ENCODE assay signal across 23 cellular contexts in genomic region chr5:69308046-69308553, GRCh38. TPM values are rescaled to one million over a fixed set of nuclear protein-coding genes. Genes with fewer than 3 reads are reported as not detected.
DNase-seq lines count a peak whose midpoint lies in the region; ATAC-seq and TF ChIP-seq lines count a peak whose summit lies in the region.
"Had no signal": no experiment of that assay in that cellular context is flagged by ENCODE, and none has a peak within 500 bp of the region (broad histone marks: within the 10 kb centered on the region; RNA-seq: fewer than 3 reads in every experiment).

No MANE protein-coding gene starts in this region.

- no peak for TF ChIP-seq CTCF in neutrophil (IDR thresholded peaks at IDR 0.05)

- H3K36me3 ChIP-seq in neutrophil, result peaks cover 70% of the 10 kb centered on the region

- H3K4me3 ChIP-seq in neutrophil (ENCODE audit: low read depth in 1 of 2, low read length in 1 of 2), result no peak overlapping the region
- H3K4me3 ChIP-seq: BLaER1, MG63, PC-9 had no signal

- H3K9me3 ChIP-seq in neutrophil, result no peaks in the 10 kb centered on the region
- H3K9me3 ChIP-seq: MG63 had no signal

- H3K36me3 Mint-ChIP-seq in activated T-cell treated with anti-CD3 and anti-CD28 coated beads, Interleukin-2, amount 50 U/mL, for 72 hours (ENCODE audit: insufficient read depth in 2 of 2), result peaks cover 16 to 41% of the 10 kb centered on the region in 2 donors
- H3K36me3 Mint-ChIP-seq in activated T-helper 17 cell treated with anti-CD3 and anti-CD28 coated beads, Interleukin-2, amount 50 U/mL, for 72 hours (ENCODE audit: low read depth), result peaks cover 64% of the 10 kb centered on the region

- peaks cover 5 to 6% of the 10 kb centered on the region in 2 donors for H3K9me3 Mint-ChIP-seq in activated T-cell treated with anti-CD3 and anti-CD28 coated beads, Interleukin-2, amount 50 U/mL, for 72 hours
- H3K9me3 Mint-ChIP-seq in activated T-helper 17 cell treated with anti-CD3 and anti-CD28 coated beads, Interleukin-2, amount 50 U/mL, for 72 hours, result no peaks in the 10 kb centered on the region

- H3K4me1 Mint-ChIP-seq in activated T-cell treated with anti-CD3 and anti-CD28 coated beads, Interleukin-2, amount 50 U/mL, for 72 hours (ENCODE audit: low read depth), result peaks cover 13% of the 10 kb centered on the region
- H3K4me1 Mint-ChIP-seq in activated T-helper 17 cell treated with anti-CD3 and anti-CD28 coated beads, Interleukin-2, amount 50 U/mL, for 72 hours, result no peaks in the 10 kb centered on the region

- peak overlapping the region; percentile 99 for H3K27ac ChIP-seq in neutrophil
- H3K27ac ChIP-seq: BLaER1, PC-9 had no signal

- peak; percentile 36 to 72 for ATAC-seq in activated T-cell treated with anti-CD3 and anti-CD28 coated beads, Interleukin-2, amount 50 U/mL, for 72 hours (replicated peaks in 1 of 2)
- ATAC-seq in activated T-helper 17 cell treated with anti-CD3 and anti-CD28 coated beads, Interleukin-2, amount 50 U/mL, for 72 hours (replicated peaks), result peak; percentile 50
- no peak for ATAC-seq in HG02840 (IDR thresholded peaks at IDR 0.05; ENCODE audit: low FRiP score, unreplicated experiment)
- ATAC-seq: HCT116, Right ventricle myocardium inferior had no signal

- no peaks in the 10 kb centered on the region for H3K27me3 ChIP-seq in neutrophil
- H3K27me3 ChIP-seq: BLaER1, MG63 had no signal

- DNase-seq in activated CD4-positive, alpha-beta T cell treated with anti-CD3 and anti-CD28 coated beads for 48 hours, result peak; percentile 10
- no peak for DNase-seq in activated CD4-positive, alpha-beta T cell treated with anti-CD3 and anti-CD28 coated beads for 1 hour
- DNase-seq in activated T-cell treated with anti-CD3 and anti-CD28 coated beads, Interleukin-2, amount 50 U/mL, for 72 hours, result peak; percentile 4 to 21
- DNase-seq in activated T-cell treated with anti-CD3 and anti-CD28 coated beads, Interleukin-2, amount 50 U/mL, for 48 hours, result no peak
- DNase-seq in NCI-H748 (lab: John Stamatoyannopoulos, UW; ENCODE audit: unreplicated experiment), result no peak
- DNase-seq: CD4-positive, CD25-positive, alpha-beta regulatory T cell; COR-L47; DMS53; IMR-90; KG1; MG63; NCI-H1105 treated with DMSO at 0.1 percent for 48 hours; NCI-H2029; NCI-H446; NCI-H526; PC-9 had no signal

- H3K4me3 Mint-ChIP-seq in activated T-cell treated with anti-CD3 and anti-CD28 coated beads, Interleukin-2, amount 50 U/mL, for 72 hours, result peak overlapping the region in 1 of 2 donors; percentile 56
- no peak overlapping the region for H3K4me3 Mint-ChIP-seq in activated T-helper 17 cell treated with anti-CD3 and anti-CD28 coated beads, Interleukin-2, amount 50 U/mL, for 72 hours
- H3K4me3 Mint-ChIP-seq: CD4-positive, CD25-positive, alpha-beta regulatory T cell had no signal

- no peaks in the 10 kb centered on the region for H3K27me3 Mint-ChIP-seq in activated T-cell treated with anti-CD3 and anti-CD28 coated beads, Interleukin-2, amount 50 U/mL, for 72 hours (ENCODE audit: low read depth)
- H3K27me3 Mint-ChIP-seq in activated T-helper 17 cell treated with anti-CD3 and anti-CD28 coated beads, Interleukin-2, amount 50 U/mL, for 72 hours, result no peaks in the 10 kb centered on the region
- H3K27me3 Mint-ChIP-seq: CD4-positive, CD25-positive, alpha-beta regulatory T cell had no signal

- H3K4me1 ChIP-seq in neutrophil (ENCODE audit: control insufficient read depth in 1 of 2, insufficient read depth in 1 of 2, low read depth in 1 of 2, low read length in 1 of 2), result peaks cover 23 to 27% of the 10 kb centered on the region in 2 experiments
- H3K4me1 ChIP-seq: BLaER1 had no signal

- peak overlapping the region; percentile 62 for H3K27ac Mint-ChIP-seq in activated T-cell treated with anti-CD3 and anti-CD28 coated beads, Interleukin-2, amount 50 U/mL, for 72 hours
- no peak overlapping the region for H3K27ac Mint-ChIP-seq in activated T-helper 17 cell treated with anti-CD3 and anti-CD28 coated beads, Interleukin-2, amount 50 U/mL, for 72 hours
- H3K27ac Mint-ChIP-seq: CD4-positive, CD25-positive, alpha-beta regulatory T cell had no signal

RNA-seq across cellular contexts. Expression of gene CCDC125, which starts 24.5 kb away (rescaled TPM):
- total RNA-seq in activated T-cell treated with anti-CD3 and anti-CD28 coated beads, Interleukin-2, amount 50 U/mL, for 72 hours, result 10 to 100 TPM; 10.6 to 12.6 TPM
- 10 to 100 TPM; 12.6 to 17.8 TPM for total RNA-seq in activated T-helper 17 cell treated with anti-CD3 and anti-CD28 coated beads, Interleukin-2, amount 50 U/mL, for 72 hours
- total RNA-seq: G401 had no signal

Comparison
In these comparisons a context has a peak if more than half of its experiments do, and no peak if none do; other contexts are left out.
1. DNase-seq: peak in activated CD4-positive, alpha-beta T cell treated with anti-CD3 and anti-CD28 coated beads for 48 hours (single experiment) and activated T-cell treated with anti-CD3 and anti-CD28 coated beads, Interleukin-2, amount 50 U/mL, for 72 hours (2 of 2); none in activated CD4-positive, alpha-beta T cell treated with anti-CD3 and anti-CD28 coated beads for 1 hour (single experiment), activated T-cell treated with anti-CD3 and anti-CD28 coated beads, Interleukin-2, amount 50 U/mL, for 48 hours (0 of 2) and NCI-H748 (single experiment).